In the genomic region with DNA sequence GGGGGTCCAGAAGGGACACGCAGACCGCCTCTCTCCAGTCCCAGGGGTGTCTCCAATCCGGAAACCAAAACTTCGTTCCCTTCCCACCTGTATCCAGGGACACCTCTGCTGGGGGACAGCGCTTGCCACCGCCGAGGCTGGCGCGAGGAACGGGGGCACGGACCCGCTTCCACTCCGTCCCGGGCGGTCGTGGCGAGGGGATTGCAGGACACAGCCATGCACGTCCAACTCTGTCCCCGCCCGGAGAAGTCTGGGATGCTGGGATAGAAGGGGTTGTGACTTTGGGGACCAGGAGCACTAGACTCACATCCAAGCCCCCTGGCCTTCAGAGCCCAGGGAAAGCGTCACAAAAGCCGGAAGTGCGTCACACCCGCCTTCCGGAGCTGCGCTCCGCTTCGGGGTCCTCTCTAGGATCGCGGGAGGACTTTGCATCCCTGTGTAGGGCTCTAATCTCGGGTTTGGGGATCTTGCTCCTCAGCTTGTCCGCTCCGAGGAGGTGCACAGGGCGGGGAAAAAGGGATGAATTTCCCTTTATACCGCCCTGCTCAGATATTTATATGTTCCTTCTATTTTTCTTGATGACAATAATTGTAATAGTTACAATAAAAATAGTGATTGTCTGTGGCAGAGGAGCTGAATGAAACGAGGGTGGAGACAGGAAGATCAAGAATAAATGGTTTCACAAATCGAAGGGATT, we compare ENCODE assay signal across 1 cellular context.
TF ChIP-seq lines count a peak whose summit lies in the region.

A gene (minus strand): TSS at position 348 of the 697 bp plus-strand sequence. CDS start 3,707 bp downstream, outside the sequence.

TF ChIP-seq in H1, 55 proteins besides CTCF, POLR2A, EP300 and RAD21 (continued from another document):
- TF ChIP-seq, protein P1, sequence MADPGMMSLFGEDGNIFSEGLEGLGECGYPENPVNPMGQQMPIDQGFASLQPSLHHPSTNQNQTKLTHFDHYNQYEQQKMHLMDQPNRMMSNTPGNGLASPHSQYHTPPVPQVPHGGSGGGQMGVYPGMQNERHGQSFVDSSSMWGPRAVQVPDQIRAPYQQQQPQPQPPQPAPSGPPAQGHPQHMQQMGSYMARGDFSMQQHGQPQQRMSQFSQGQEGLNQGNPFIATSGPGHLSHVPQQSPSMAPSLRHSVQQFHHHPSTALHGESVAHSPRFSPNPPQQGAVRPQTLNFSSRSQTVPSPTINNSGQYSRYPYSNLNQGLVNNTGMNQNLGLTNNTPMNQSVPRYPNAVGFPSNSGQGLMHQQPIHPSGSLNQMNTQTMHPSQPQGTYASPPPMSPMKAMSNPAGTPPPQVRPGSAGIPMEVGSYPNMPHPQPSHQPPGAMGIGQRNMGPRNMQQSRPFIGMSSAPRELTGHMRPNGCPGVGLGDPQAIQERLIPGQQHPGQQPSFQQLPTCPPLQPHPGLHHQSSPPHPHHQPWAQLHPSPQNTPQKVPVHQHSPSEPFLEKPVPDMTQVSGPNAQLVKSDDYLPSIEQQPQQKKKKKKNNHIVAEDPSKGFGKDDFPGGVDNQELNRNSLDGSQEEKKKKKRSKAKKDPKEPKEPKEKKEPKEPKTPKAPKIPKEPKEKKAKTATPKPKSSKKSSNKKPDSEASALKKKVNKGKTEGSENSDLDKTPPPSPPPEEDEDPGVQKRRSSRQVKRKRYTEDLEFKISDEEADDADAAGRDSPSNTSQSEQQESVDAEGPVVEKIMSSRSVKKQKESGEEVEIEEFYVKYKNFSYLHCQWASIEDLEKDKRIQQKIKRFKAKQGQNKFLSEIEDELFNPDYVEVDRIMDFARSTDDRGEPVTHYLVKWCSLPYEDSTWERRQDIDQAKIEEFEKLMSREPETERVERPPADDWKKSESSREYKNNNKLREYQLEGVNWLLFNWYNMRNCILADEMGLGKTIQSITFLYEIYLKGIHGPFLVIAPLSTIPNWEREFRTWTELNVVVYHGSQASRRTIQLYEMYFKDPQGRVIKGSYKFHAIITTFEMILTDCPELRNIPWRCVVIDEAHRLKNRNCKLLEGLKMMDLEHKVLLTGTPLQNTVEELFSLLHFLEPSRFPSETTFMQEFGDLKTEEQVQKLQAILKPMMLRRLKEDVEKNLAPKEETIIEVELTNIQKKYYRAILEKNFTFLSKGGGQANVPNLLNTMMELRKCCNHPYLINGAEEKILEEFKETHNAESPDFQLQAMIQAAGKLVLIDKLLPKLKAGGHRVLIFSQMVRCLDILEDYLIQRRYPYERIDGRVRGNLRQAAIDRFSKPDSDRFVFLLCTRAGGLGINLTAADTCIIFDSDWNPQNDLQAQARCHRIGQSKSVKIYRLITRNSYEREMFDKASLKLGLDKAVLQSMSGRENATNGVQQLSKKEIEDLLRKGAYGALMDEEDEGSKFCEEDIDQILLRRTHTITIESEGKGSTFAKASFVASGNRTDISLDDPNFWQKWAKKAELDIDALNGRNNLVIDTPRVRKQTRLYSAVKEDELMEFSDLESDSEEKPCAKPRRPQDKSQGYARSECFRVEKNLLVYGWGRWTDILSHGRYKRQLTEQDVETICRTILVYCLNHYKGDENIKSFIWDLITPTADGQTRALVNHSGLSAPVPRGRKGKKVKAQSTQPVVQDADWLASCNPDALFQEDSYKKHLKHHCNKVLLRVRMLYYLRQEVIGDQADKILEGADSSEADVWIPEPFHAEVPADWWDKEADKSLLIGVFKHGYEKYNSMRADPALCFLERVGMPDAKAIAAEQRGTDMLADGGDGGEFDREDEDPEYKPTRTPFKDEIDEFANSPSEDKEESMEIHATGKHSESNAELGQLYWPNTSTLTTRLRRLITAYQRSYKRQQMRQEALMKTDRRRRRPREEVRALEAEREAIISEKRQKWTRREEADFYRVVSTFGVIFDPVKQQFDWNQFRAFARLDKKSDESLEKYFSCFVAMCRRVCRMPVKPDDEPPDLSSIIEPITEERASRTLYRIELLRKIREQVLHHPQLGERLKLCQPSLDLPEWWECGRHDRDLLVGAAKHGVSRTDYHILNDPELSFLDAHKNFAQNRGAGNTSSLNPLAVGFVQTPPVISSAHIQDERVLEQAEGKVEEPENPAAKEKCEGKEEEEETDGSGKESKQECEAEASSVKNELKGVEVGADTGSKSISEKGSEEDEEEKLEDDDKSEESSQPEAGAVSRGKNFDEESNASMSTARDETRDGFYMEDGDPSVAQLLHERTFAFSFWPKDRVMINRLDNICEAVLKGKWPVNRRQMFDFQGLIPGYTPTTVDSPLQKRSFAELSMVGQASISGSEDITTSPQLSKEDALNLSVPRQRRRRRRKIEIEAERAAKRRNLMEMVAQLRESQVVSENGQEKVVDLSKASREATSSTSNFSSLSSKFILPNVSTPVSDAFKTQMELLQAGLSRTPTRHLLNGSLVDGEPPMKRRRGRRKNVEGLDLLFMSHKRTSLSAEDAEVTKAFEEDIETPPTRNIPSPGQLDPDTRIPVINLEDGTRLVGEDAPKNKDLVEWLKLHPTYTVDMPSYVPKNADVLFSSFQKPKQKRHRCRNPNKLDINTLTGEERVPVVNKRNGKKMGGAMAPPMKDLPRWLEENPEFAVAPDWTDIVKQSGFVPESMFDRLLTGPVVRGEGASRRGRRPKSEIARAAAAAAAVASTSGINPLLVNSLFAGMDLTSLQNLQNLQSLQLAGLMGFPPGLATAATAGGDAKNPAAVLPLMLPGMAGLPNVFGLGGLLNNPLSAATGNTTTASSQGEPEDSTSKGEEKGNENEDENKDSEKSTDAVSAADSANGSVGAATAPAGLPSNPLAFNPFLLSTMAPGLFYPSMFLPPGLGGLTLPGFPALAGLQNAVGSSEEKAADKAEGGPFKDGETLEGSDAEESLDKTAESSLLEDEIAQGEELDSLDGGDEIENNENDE (IDR thresholded peaks at IDR 0.05; ENCODE audit: insufficient replicate concordance, low read length) = no peak
- TF ChIP-seq SIN3A (conservative IDR thresholded peaks at IDR 0.05 in 1 of 2, IDR thresholded peaks at IDR 0.05 in 1 of 2; ENCODE audit: low read depth in 1 of 2, low read length in 2 of 2) = peak; percentile 91 to 92
- peak; percentile 63 for TF ChIP-seq KDM4A (IDR thresholded peaks at IDR 0.05; ENCODE audit: low read depth, low read length, severe bottlenecking)
- no peak for TF ChIP-seq BRCA1 (IDR thresholded peaks at IDR 0.05; ENCODE audit: low read depth, low read length)
- TF ChIP-seq CHD1 (IDR thresholded peaks at IDR 0.05; ENCODE audit: low read depth, low read length) = no peak
- TF ChIP-seq SIRT6 (IDR thresholded peaks at IDR 0.05; ENCODE audit: low read length) = no peak
- no peak for TF ChIP-seq CEBPB (IDR thresholded peaks at IDR 0.05; ENCODE audit: low read depth, low read length)
- TF ChIP-seq, protein P2, sequence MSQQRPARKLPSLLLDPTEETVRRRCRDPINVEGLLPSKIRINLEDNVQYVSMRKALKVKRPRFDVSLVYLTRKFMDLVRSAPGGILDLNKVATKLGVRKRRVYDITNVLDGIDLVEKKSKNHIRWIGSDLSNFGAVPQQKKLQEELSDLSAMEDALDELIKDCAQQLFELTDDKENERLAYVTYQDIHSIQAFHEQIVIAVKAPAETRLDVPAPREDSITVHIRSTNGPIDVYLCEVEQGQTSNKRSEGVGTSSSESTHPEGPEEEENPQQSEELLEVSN (IDR thresholded peaks at IDR 0.05) = 0 out of 2 replicates have a peak, but pooled peaks have one; percentile 46
- TF ChIP-seq, protein P3, sequence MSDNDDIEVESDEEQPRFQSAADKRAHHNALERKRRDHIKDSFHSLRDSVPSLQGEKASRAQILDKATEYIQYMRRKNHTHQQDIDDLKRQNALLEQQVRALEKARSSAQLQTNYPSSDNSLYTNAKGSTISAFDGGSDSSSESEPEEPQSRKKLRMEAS (IDR thresholded peaks at IDR 0.05) = no peak
- no peak for TF ChIP-seq JUN (IDR thresholded peaks at IDR 0.05; ENCODE audit: low read depth, low read length)
- TF ChIP-seq, protein P4, sequence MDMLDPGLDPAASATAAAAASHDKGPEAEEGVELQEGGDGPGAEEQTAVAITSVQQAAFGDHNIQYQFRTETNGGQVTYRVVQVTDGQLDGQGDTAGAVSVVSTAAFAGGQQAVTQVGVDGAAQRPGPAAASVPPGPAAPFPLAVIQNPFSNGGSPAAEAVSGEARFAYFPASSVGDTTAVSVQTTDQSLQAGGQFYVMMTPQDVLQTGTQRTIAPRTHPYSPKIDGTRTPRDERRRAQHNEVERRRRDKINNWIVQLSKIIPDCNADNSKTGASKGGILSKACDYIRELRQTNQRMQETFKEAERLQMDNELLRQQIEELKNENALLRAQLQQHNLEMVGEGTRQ (IDR thresholded peaks at IDR 0.05; ENCODE audit: low read length) = no peak
- peak; percentile 80 for TF ChIP-seq POLR2AphosphoS5 (IDR thresholded peaks at IDR 0.05; ENCODE audit: low read depth, low read length)
- TF ChIP-seq EZH2 (IDR thresholded peaks at IDR 0.05; ENCODE audit: low read depth, low read length, severe bottlenecking) = no peak
- TF ChIP-seq, protein P5, sequence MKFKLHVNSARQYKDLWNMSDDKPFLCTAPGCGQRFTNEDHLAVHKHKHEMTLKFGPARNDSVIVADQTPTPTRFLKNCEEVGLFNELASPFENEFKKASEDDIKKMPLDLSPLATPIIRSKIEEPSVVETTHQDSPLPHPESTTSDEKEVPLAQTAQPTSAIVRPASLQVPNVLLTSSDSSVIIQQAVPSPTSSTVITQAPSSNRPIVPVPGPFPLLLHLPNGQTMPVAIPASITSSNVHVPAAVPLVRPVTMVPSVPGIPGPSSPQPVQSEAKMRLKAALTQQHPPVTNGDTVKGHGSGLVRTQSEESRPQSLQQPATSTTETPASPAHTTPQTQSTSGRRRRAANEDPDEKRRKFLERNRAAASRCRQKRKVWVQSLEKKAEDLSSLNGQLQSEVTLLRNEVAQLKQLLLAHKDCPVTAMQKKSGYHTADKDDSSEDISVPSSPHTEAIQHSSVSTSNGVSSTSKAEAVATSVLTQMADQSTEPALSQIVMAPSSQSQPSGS (IDR thresholded peaks at IDR 0.05; ENCODE audit: low read length) = no peak
- TF ChIP-seq JUND (IDR thresholded peaks at IDR 0.05; ENCODE audit: low read length) = no peak
- TF ChIP-seq CBX8 (IDR thresholded peaks at IDR 0.05; ENCODE audit: borderline replicate concordance, low read depth, low read length) = no peak
- peak in 1 of 2 experiments; percentile 86; a peak in 1 of 4 replicates for TF ChIP-seq HDAC2 (IDR thresholded peaks at IDR 0.05; ENCODE audit: borderline replicate concordance in 1 of 2, low read depth in 2 of 2, low read length in 2 of 2)
- peak; percentile 98 for TF ChIP-seq CREB1 (IDR thresholded peaks at IDR 0.05)
- TF ChIP-seq KDM5A (IDR thresholded peaks at IDR 0.05; ENCODE audit: low read length) = no peak
- 0 out of 2 replicates have a peak, but pooled peaks have one; percentile 29 for TF ChIP-seq YY1 (IDR thresholded peaks at IDR 0.05; ENCODE audit: low read depth, low read length)
- no peak for TF ChIP-seq BCL11A (IDR thresholded peaks at IDR 0.05; ENCODE audit: low read depth in 2 of 2, low read length in 2 of 2)
- TF ChIP-seq TAF1 (IDR thresholded peaks at IDR 0.05; ENCODE audit: low read depth, low read length) = peak; percentile 91
- no peak for TF ChIP-seq POU5F1 (IDR thresholded peaks at IDR 0.05; ENCODE audit: low read depth, low read length)
- TF ChIP-seq SAP30 (IDR thresholded peaks at IDR 0.05; ENCODE audit: insufficient read depth, insufficient replicate concordance, low read length) = peak; percentile 16
- TF ChIP-seq GABPA (IDR thresholded peaks at IDR 0.05; ENCODE audit: borderline replicate concordance, insufficient read depth, low read length) = peak; percentile 97
- TF ChIP-seq RFX5 (IDR thresholded peaks at IDR 0.05; ENCODE audit: borderline replicate concordance, low read depth, low read length) = no peak
- TF ChIP-seq ASH2L (IDR thresholded peaks at IDR 0.05; ENCODE audit: low read length) = peak; percentile 66
- no peak for TF ChIP-seq SP4 (IDR thresholded peaks at IDR 0.05; ENCODE audit: low read length)
- no peak for TF ChIP-seq CHD2 (IDR thresholded peaks at IDR 0.05; ENCODE audit: low read length)
- TF ChIP-seq RBBP5 (IDR thresholded peaks at IDR 0.05; ENCODE audit: borderline replicate concordance, low read depth, low read length) = no peak
- no peak for TF ChIP-seq ZNF274 (IDR thresholded peaks at IDR 0.05; ENCODE audit: borderline replicate concordance, extremely low read depth, low read length)
- no peak for TF ChIP-seq BACH1 (IDR thresholded peaks at IDR 0.05; ENCODE audit: low read length)
- no peak for TF ChIP-seq CTBP2 (IDR thresholded peaks at IDR 0.05; ENCODE audit: borderline replicate concordance, insufficient read depth, insufficient read length, low read length)
- TF ChIP-seq RXRA (IDR thresholded peaks at IDR 0.05; ENCODE audit: insufficient read depth, low read depth, low read length) = no peak
- no peak for TF ChIP-seq MAFK (IDR thresholded peaks at IDR 0.05; ENCODE audit: low read depth, low read length)
- peak; percentile 92 for TF ChIP-seq PHF8 (conservative IDR thresholded peaks at IDR 0.05; ENCODE audit: low read depth, low read length)
- peak; percentile 58 for TF ChIP-seq TAF7 (optimal IDR thresholded peaks at IDR 0.05; ENCODE audit: borderline replicate concordance, low read depth, low read length)
- TF ChIP-seq SP1 (IDR thresholded peaks at IDR 0.05; ENCODE audit: low read depth, low read length) = 0 out of 2 replicates have a peak, but pooled peaks have one; percentile 27
- no peak for TF ChIP-seq SUZ12 (IDR thresholded peaks at IDR 0.05; ENCODE audit: low read length)
- no peak for TF ChIP-seq TCF12 (IDR thresholded peaks at IDR 0.05; ENCODE audit: low read depth, low read length)
- no peak for TF ChIP-seq NRF1 (IDR thresholded peaks at IDR 0.05; ENCODE audit: low read depth, low read length)
- no peak for TF ChIP-seq SIX5 (IDR thresholded peaks at IDR 0.05; ENCODE audit: low read depth, low read length)
- no peak for TF ChIP-seq KDM1A (IDR thresholded peaks at IDR 0.05; ENCODE audit: borderline replicate concordance, low read length)
- TF ChIP-seq FOSL1 (IDR thresholded peaks at IDR 0.05; ENCODE audit: insufficient read depth, low read depth, low read length) = no peak
- no peak for TF ChIP-seq CBX5 (IDR thresholded peaks at IDR 0.05; ENCODE audit: low read depth, low read length)
- TF ChIP-seq SRF (IDR thresholded peaks at IDR 0.05; ENCODE audit: low read depth, low read length) = no peak
- peak; percentile 97 for TF ChIP-seq SP2 (IDR thresholded peaks at IDR 0.05; ENCODE audit: low read length)
- no peak for TF ChIP-seq GTF2F1 (IDR thresholded peaks at IDR 0.05; ENCODE audit: borderline replicate concordance, low read depth, low read length)
- TF ChIP-seq HDAC6 (IDR thresholded peaks at IDR 0.05; ENCODE audit: low read depth, low read length) = no peak
- no peak for TF ChIP-seq NANOG (IDR thresholded peaks at IDR 0.05; ENCODE audit: insufficient read depth, low read depth, low read length, poor library complexity, severe bottlenecking)
- TF ChIP-seq, protein P6, sequence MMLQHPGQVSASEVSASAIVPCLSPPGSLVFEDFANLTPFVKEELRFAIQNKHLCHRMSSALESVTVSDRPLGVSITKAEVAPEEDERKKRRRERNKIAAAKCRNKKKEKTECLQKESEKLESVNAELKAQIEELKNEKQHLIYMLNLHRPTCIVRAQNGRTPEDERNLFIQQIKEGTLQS (IDR thresholded peaks at IDR 0.05; ENCODE audit: insufficient read depth, low read depth, low read length) = no peak
- no peak for TF ChIP-seq RNF2 (IDR thresholded peaks at IDR 0.05; ENCODE audit: borderline replicate concordance, low read depth, low read length, missing control alignments, poor library complexity, severe bottlenecking)
